ENCODE assay signal across 11 cellular contexts in genomic region chr10:126242352-126243260, GRCh38.
DNase-seq lines count a peak whose midpoint lies in the region; ATAC-seq and TF ChIP-seq lines count a peak whose summit lies in the region.
"Had no signal": no experiment of that assay in that cellular context is flagged by ENCODE, and none has a peak within 500 bp of the region (broad histone marks: within the 10 kb centered on the region; RNA-seq: fewer than 3 reads in every experiment).

No MANE protein-coding gene starts in this region.

- H3K27me3 ChIP-seq in body of pancreas (no peaks in the 10 kb centered on the region), hepatocyte (no peaks in the 10 kb centered on the region), suprapubic skin (no peaks in the 10 kb centered on the region)

- H3K27ac ChIP-seq in body of pancreas (no peak overlapping the region), hepatocyte (peak overlapping the region; percentile 78), suprapubic skin (peak overlapping the region; percentile 3)
- H3K27ac ChIP-seq: lower lobe of right lung had no signal

- H3K36me3 ChIP-seq in body of pancreas (replicated peaks in 1 of 2; ENCODE audit: insufficient read depth in 1 of 2, low read depth in 2 of 2) (no peaks in the 10 kb centered on the region), hepatocyte (replicated peaks; ENCODE audit: insufficient read depth, low read depth) (no peaks in the 10 kb centered on the region), suprapubic skin (no peaks in the 10 kb centered on the region)
- H3K36me3 ChIP-seq: lower lobe of right lung had no signal

- peak overlapping the region; percentile 7 for H2AFZ ChIP-seq in hepatocyte

- in situ Hi-C loops in KBM-7 (cut with MboI; ENCODE audit: low pct_unique_long_range_greater_than_20kb, low sequenced_read_pairs), result no loop called here

- H4K20me1 ChIP-seq in hepatocyte (ENCODE audit: insufficient read depth, poor library complexity, severe bottlenecking), result no peaks in the 10 kb centered on the region

- H3K27ac Mint-ChIP-seq in activated CD8-positive, alpha-beta T cell treated with anti-CD3 and anti-CD28 coated beads for 36 hours, result no peak overlapping the region

- ATAC-seq in body of pancreas (no peak), GM18858 (IDR thresholded peaks at IDR 0.05; ENCODE audit: unreplicated experiment) (no peak)
- no peak for ATAC-seq in activated CD8-positive, alpha-beta T cell treated with anti-CD3 and anti-CD28 coated beads for 36 hours

- no peaks in the 10 kb centered on the region for H3K27me3 Mint-ChIP-seq in activated CD8-positive, alpha-beta T cell treated with anti-CD3 and anti-CD28 coated beads for 36 hours

- POLR2A ChIA-PET in activated CD8-positive, alpha-beta T cell treated with anti-CD3 and anti-CD28 coated beads for 36 hours (lab: Charles Lee), result no interaction called here

- no peak for TF ChIP-seq CTCF in body of pancreas (IDR thresholded peaks at IDR 0.05)
- TF ChIP-seq CTCF in hepatocyte (IDR thresholded peaks at IDR 0.05; ENCODE audit: poor library complexity), result no peak
- TF ChIP-seq CTCF in suprapubic skin (IDR thresholded peaks at IDR 0.05), result no peak
- no peak for TF ChIP-seq CTCF in activated CD8-positive, alpha-beta T cell treated with anti-CD3 and anti-CD28 coated beads for 36 hours (IDR thresholded peaks at IDR 0.05)

- no peaks in the 10 kb centered on the region for H3K9me2 ChIP-seq in hepatocyte (replicated peaks; ENCODE audit: insufficient read depth)

- H3K9me3 ChIP-seq in body of pancreas (no peaks in the 10 kb centered on the region), hepatocyte (ENCODE audit: low read depth) (no peaks in the 10 kb centered on the region), suprapubic skin (no peaks in the 10 kb centered on the region)
- H3K9me3 ChIP-seq: lower lobe of right lung had no signal

- no peak for TF ChIP-seq EP300 in suprapubic skin (IDR thresholded peaks at IDR 0.05)

- DNase-seq in NCI-H1105 treated with DMSO at 0.1 percent for 48 hours (lab: John Stamatoyannopoulos, UW) (peak; percentile 55), body of pancreas (peak in 3 of 4 donors; percentile 14 to 31 (median 20)), hepatocyte (ENCODE audit: low spot score) (peak; percentile 54), suprapubic skin (ENCODE audit: low spot score in 2 of 2) (peak in 1 of 2 donors; percentile 83), KBM-7 (no peak)
- DNase-seq in activated CD8-positive, alpha-beta T cell treated with anti-CD3 and anti-CD28 coated beads for 36 hours, result no peak
- DNase-seq: activated CD4-positive, alpha-beta T cell treated with anti-CD3 and anti-CD28 coated beads, Interleukin-2, amount 50 U/mL, for 48 hours; cerebellar nuclear complex; lower lobe of right lung; stimulated activated CD4-positive, alpha-beta T cell treated with anti-CD3 and anti-CD28 coated beads, Interleukin-4, amount 100 ng/mL, for 24 hours had no signal

- H3K4me2 ChIP-seq in hepatocyte, result peak overlapping the region; percentile 17

- no peaks in the 10 kb centered on the region for H3K9me3 Mint-ChIP-seq in activated CD8-positive, alpha-beta T cell treated with anti-CD3 and anti-CD28 coated beads for 36 hours

- TF ChIP-seq POLR2A in body of pancreas (IDR thresholded peaks at IDR 0.05) (no peak), suprapubic skin (IDR thresholded peaks at IDR 0.05) (no peak)

- no peaks in the 10 kb centered on the region for H3K79me2 ChIP-seq in hepatocyte

- no peak overlapping the region for H3K4me3 Mint-ChIP-seq in activated CD8-positive, alpha-beta T cell treated with anti-CD3 and anti-CD28 coated beads for 36 hours

- no peaks in the 10 kb centered on the region for H3K4me1 ChIP-seq in body of pancreas
- H3K4me1 ChIP-seq in hepatocyte (ENCODE audit: insufficient read depth), result peaks cover 22% of the 10 kb centered on the region
- H3K4me1 ChIP-seq in suprapubic skin, result peaks cover 13% of the 10 kb centered on the region

- intact Hi-C loops in body of pancreas (cut with DNase I), result no loop called here
- intact Hi-C loops in activated CD8-positive, alpha-beta T cell treated with anti-CD3 and anti-CD28 coated beads for 36 hours (cut with micrococcal nuclease), result no loop called here

- H3K4me1 Mint-ChIP-seq in activated CD8-positive, alpha-beta T cell treated with anti-CD3 and anti-CD28 coated beads for 36 hours (ENCODE audit: low read depth), result no peaks in the 10 kb centered on the region

- WGBS in body of pancreas, 2 donors, result 65 to 79% methylated on average over 12 to 13 of the region's 13 CpGs
- WGBS in hepatocyte (ENCODE audit: low lambda C conversion rate, missing lambda C conversion rate), result 73% methylated on average over 13 of the region's 13 CpGs
- WGBS in suprapubic skin, result 49% methylated on average over 13 of the region's 13 CpGs

- CTCF ChIA-PET in activated CD8-positive, alpha-beta T cell treated with anti-CD3 and anti-CD28 coated beads for 36 hours (lab: Charles Lee), result no interaction called here

- H3K4me3 ChIP-seq in body of pancreas, result no peak overlapping the region
- H3K4me3 ChIP-seq in hepatocyte, result no peak overlapping the region
- no peak overlapping the region for H3K4me3 ChIP-seq in suprapubic skin
- H3K4me3 ChIP-seq: lower lobe of right lung had no signal

- H3K36me3 Mint-ChIP-seq in activated CD8-positive, alpha-beta T cell treated with anti-CD3 and anti-CD28 coated beads for 36 hours (ENCODE audit: low read depth), result no peaks in the 10 kb centered on the region

Comparison
In these comparisons a context has a peak if more than half of its experiments do, and no peak if none do; other contexts are left out.
1. DNase-seq: peak in NCI-H1105 treated with DMSO at 0.1 percent for 48 hours (single experiment), body of pancreas (3 of 4) and hepatocyte (single experiment); none in activated CD8-positive, alpha-beta T cell treated with anti-CD3 and anti-CD28 coated beads for 36 hours (single experiment) and KBM-7 (single experiment).
2. H3K27ac ChIP-seq: peak in hepatocyte (single experiment) and suprapubic skin (single experiment); none in body of pancreas (0 of 4).